Comparison of ENCODE assay signal across 8 cellular contexts in genomic region chr10:50067546-50068351, GRCh38. TPM values are rescaled to one million over a fixed set of nuclear protein-coding genes. Genes with fewer than 3 reads are reported as not detected.
DNase-seq lines count a peak whose midpoint lies in the region; ATAC-seq and TF ChIP-seq lines count a peak whose summit lies in the region.
"Not testable (repeated sequence)": the region's sequence is repeated elsewhere in the genome, so short reads cannot be mapped to it uniquely, and the experiment has no call there.

TSS of gene WASHC2A (plus strand) at chr10:50067954. CDS start at chr10:50068006, 52 bp downstream.

- WGBS in spleen, 5 donors: 0% methylated on average over 22 to 58 of the region's 73 CpGs

- peaks cover 0 to 15% (median 0%) of the 10 kb centered on the region in 6 donors for H3K36me3 ChIP-seq in spleen

- TF ChIP-seq POLR2A in spleen (IDR thresholded peaks at IDR 0.05): peak; percentile 16 to 40 (median 29)

- in situ Hi-C loops in ACHN (cut with HindIII; ENCODE audit: low pct_ligation_motif_present, low pct_unique_long_range_greater_than_20kb, low sequenced_read_pairs): not testable (repeated sequence)

- H3K27me3 ChIP-seq in spleen (replicated peaks in 1 of 7): not testable (repeated sequence)

- not testable (repeated sequence) for TF ChIP-seq CTCF in cardiac fibroblast (IDR thresholded peaks at IDR 0.05; ENCODE audit: low read depth, low read length); spleen (IDR thresholded peaks at IDR 0.05 in 8 of 11, conservative IDR thresholded peaks at IDR 0.05 in 3 of 11)

- ATAC-seq in GM18909 (IDR thresholded peaks at IDR 0.05; ENCODE audit: poor library complexity, unreplicated experiment): peak; percentile 92
- peak; percentile 90 for ATAC-seq in HG03135 (IDR thresholded peaks at IDR 0.05; ENCODE audit: unreplicated experiment)

- not testable (repeated sequence) for H3K9me3 ChIP-seq in spleen

- intact Hi-C loops in spleen (cut with DNase I; ENCODE audit: low total_unique reads): not testable (repeated sequence)

- H3K27ac ChIP-seq in spleen: peak within 1 kb of the TSS; percentile 75 to 89 (median 83)

- H3K4me3 ChIP-seq in cardiac fibroblast (replicated peaks in 1 of 2; ENCODE audit: low read depth in 2 of 2, low read length in 2 of 2): peak within 1 kb of the TSS; percentile 64 to 76
- peak within 1 kb of the TSS; percentile 60 to 94 (median 68) for H3K4me3 ChIP-seq in spleen

- H3K4me1 ChIP-seq in spleen: peaks cover 0 to 30% (median 8%) of the 10 kb centered on the region in 6 donors

- DNase-seq in ACHN (peak; percentile 86), NCI-H226 (peak; percentile 62), cardiac fibroblast (ENCODE audit: low read depth in 2 of 2) (peak; percentile 69 to 79), inferior parietal cortex (ENCODE audit: extremely low spot score) (peak; percentile 86), spleen (peak; percentile 94)
- DNase-seq in activated CD4-positive, CD25-positive, alpha-beta regulatory T cell (lab: John Stamatoyannopoulos, UW): peak; percentile 60 to 93 (median 73)

RNA-seq across cellular contexts. Expression of gene WASHC2A, which starts in this region (rescaled TPM):
- 10 to 100 TPM; 37.0 to 55.3 (median 44.5) TPM for total RNA-seq in spleen
- polyA plus RNA-seq in spleen: 10 to 100 TPM; 18.4 to 21.6 (median 18.5) TPM

Comparison
In these comparisons a context has a peak if more than half of its experiments do, and no peak if none do; other contexts are left out.
1. Peak in every context shown above with its lines: DNase-seq, ATAC-seq, H3K4me3 ChIP-seq and H3K27ac ChIP-seq.